In genomic region chr2:167322795-167323194, GRCh38 we compare ENCODE assay signal across 38 cellular contexts. TPM values are rescaled to one million over a fixed set of nuclear protein-coding genes. Genes with fewer than 3 reads are reported as not detected.
"Had no signal": no experiment of that assay in that cellular context is flagged by ENCODE, and none has a peak within 500 bp of the region (broad histone marks: within the 10 kb centered on the region; RNA-seq: fewer than 3 reads in every experiment).

No MANE protein-coding gene starts in this region.

- H3K4me2 ChIP-seq: KMS-11 had no signal

- H3K4me3 ChIP-seq: MG63 had no signal

- DNase-seq: Karpas-422, Kasumi-1, MG63, MM.1S, MV-4-11, NCI-H1048, NCI-H1092, NCI-H1092 treated with DMSO at 0.1 percent for 48 hours, NCI-H1105, NCI-H1105 treated with DMSO at 0.1 percent for 48 hours, NCI-H1417, NCI-H1436, NCI-H1436 treated with DMSO at 0.1 percent for 48 hours, NCI-H146, NCI-H1694, NCI-H1694 treated with DMSO at 0.1 percent for 48 hours, NCI-H187, NCI-H187 treated with DMSO at 0.1 percent for 48 hours, NCI-H1930, NCI-H2029, NCI-H2029 treated with DMSO at 0.1 percent for 48 hours, NCI-H2081, NCI-H2081 treated with DMSO at 0.1 percent for 48 hours, NCI-H2107, NCI-H2171, NCI-H2171 treated with DMSO at 0.1 percent for 48 hours, NCI-H2227 treated with DMSO at 0.1 percent for 48 hours, NCI-H226, NCI-H345, NCI-H446, NCI-H446 treated with DMSO at 0.1 percent for 48 hours, NCI-H510A, NCI-H510A treated with DMSO at 0.1 percent for 48 hours, NCI-H524 had no signal

- H3K27ac ChIP-seq: KMS-11 had no signal

- H3K36me3 ChIP-seq: MG63 had no signal

- H3K27me3 ChIP-seq: MG63 had no signal

- H3K9me3 ChIP-seq: MG63 had no signal

- H3K9ac ChIP-seq: KMS-11 had no signal

RNA-seq across cellular contexts. Expression of gene B3GALT1, which starts 30.0 kb away (rescaled TPM):
- total RNA-seq: LHCN-M2, M059J, MCF 10A had no signal
